Comparison of ENCODE assay signal across 4 cellular contexts in genomic region chrY:26167332-26167731, GRCh38.
ATAC-seq lines count a peak whose summit lies in the region.

No MANE protein-coding gene starts in this region.

- ATAC-seq in GM19043 (IDR thresholded peaks at IDR 0.05; ENCODE audit: low read depth, unreplicated experiment) = peak; percentile 49
- ATAC-seq in GM21381 (IDR thresholded peaks at IDR 0.05; ENCODE audit: unreplicated experiment) = peak; percentile 69
- peak; percentile 59 for ATAC-seq in HG02588 (IDR thresholded peaks at IDR 0.05; ENCODE audit: unreplicated experiment)
- peak; percentile 60 for ATAC-seq in HG03066 (IDR thresholded peaks at IDR 0.05; ENCODE audit: low read depth, unreplicated experiment)

Comparison
In these comparisons a context has a peak if more than half of its experiments do, and no peak if none do; other contexts are left out.
1. Peak in every context shown above with its lines: ATAC-seq.